17 cellular contexts compared by ENCODE assay signal in genomic region chr4:106628616-106629606, GRCh38.
DNase-seq lines count a peak whose midpoint lies in the region; TF ChIP-seq lines count a peak whose summit lies in the region.
"Had no signal": no experiment of that assay in that cellular context is flagged by ENCODE, and none has a peak within 500 bp of the region (broad histone marks: within the 10 kb centered on the region; RNA-seq: fewer than 3 reads in every experiment).

No MANE protein-coding gene starts in this region.

- no peak overlapping the region for H3K4me3 Mint-ChIP-seq in MCF 10A (ENCODE audit: unreplicated experiment)
- H3K4me3 Mint-ChIP-seq: CD8-positive, alpha-beta memory T cell had no signal

- H3K36me3 ChIP-seq in mammary epithelial cell (ENCODE audit: insufficient read depth, low read length), result no peaks in the 10 kb centered on the region
- H3K36me3 ChIP-seq: BLaER1 treated with 17β-estradiol and CSF1 and Interleukin-3, amounts not matched to agents 10 nM and 100 nM had no signal

- intact Hi-C loops in MCF 10A (cut with micrococcal nuclease) (no loop called here), mammary epithelial cell (cut with micrococcal nuclease) (no loop called here)

- H3K4me1 Mint-ChIP-seq in MCF 10A (ENCODE audit: insufficient read depth, unreplicated experiment), result no peaks in the 10 kb centered on the region
- H3K4me1 Mint-ChIP-seq: CD8-positive, alpha-beta memory T cell had no signal

- DNase-seq in MCF 10A (ENCODE audit: unreplicated experiment) (peak; percentile 12), mammary epithelial cell (no peak), amniotic epithelial cell (ENCODE audit: low read depth) (peak; percentile 40), fibroblast of peridontal ligament (ENCODE audit: extremely low read depth) (peak; percentile 30), nucleus accumbens (lab: John Stamatoyannopoulos, UW) (no peak), epidermal melanocyte (ENCODE audit: insufficient read length, low spot score) (no peak), 8988T (no peak), NCI-H1436 treated with DMSO at 0.1 percent for 48 hours (lab: John Stamatoyannopoulos, UW) (no peak)
- DNase-seq: CD8-positive, alpha-beta memory T cell; DMS79; GDM1; NCI-H1048; NCI-H2081 treated with DMSO at 0.1 percent for 48 hours; NCI-H524 had no signal

- H4K20me1 ChIP-seq in mammary epithelial cell (ENCODE audit: insufficient read depth, low read length), result no peaks in the 10 kb centered on the region
- H4K20me1 ChIP-seq: BLaER1 treated with 17β-estradiol and CSF1 and Interleukin-3, amounts not matched to agents 10 nM and 100 nM had no signal

- no peaks in the 10 kb centered on the region for H3K79me2 ChIP-seq in mammary epithelial cell (ENCODE audit: insufficient read depth, low read length)

- no peak overlapping the region for H3K27ac Mint-ChIP-seq in MCF 10A (ENCODE audit: low read depth, unreplicated experiment)
- H3K27ac Mint-ChIP-seq: CD8-positive, alpha-beta memory T cell had no signal

- dilution Hi-C loops in mammary epithelial cell (cut with HindIII; ENCODE audit: low sequenced_read_pairs), result no loop called here

- TF ChIP-seq CTCF in MCF 10A (IDR thresholded peaks at IDR 0.05; ENCODE audit: unreplicated experiment) (no peak), mammary epithelial cell (conservative IDR thresholded peaks at IDR 0.05 in 1 of 2, IDR thresholded peaks at IDR 0.05 in 1 of 2; ENCODE audit: extremely low read depth in 1 of 2, insufficient read depth in 1 of 2, low read depth in 1 of 2, low read length in 2 of 2) (no peak)

- no peak overlapping the region for H3K4me3 ChIP-seq in mammary epithelial cell (replicated peaks in 1 of 3; ENCODE audit: insufficient read depth in 1 of 3, low read depth in 2 of 3, low read length in 3 of 3)
- H3K4me3 ChIP-seq: BLaER1 treated with 17β-estradiol and CSF1 and Interleukin-3, amounts not matched to agents 10 nM and 100 nM; K562 had no signal

- H3K36me3 Mint-ChIP-seq in MCF 10A (ENCODE audit: insufficient read depth, unreplicated experiment), result no peaks in the 10 kb centered on the region
- H3K36me3 Mint-ChIP-seq: CD8-positive, alpha-beta memory T cell had no signal

- no peak overlapping the region for H3K9ac ChIP-seq in mammary epithelial cell (ENCODE audit: insufficient read depth, low read length)
- H3K9ac ChIP-seq: BLaER1 treated with 17β-estradiol and CSF1 and Interleukin-3, amounts not matched to agents 10 nM and 100 nM had no signal

- no TSS peak for BruUV-seq in MCF 10A (replicated peaks; lab: Mats Ljungman, UMichigan)
- BruUV-seq in mammary epithelial cell (replicated peaks; lab: Mats Ljungman, UMichigan), result no TSS peak

- no peaks in the 10 kb centered on the region for H3K27me3 ChIP-seq in mammary epithelial cell (ENCODE audit: insufficient read depth, low read length)
- H3K27me3 ChIP-seq: BLaER1 treated with 17β-estradiol and CSF1 and Interleukin-3, amounts not matched to agents 10 nM and 100 nM had no signal

- H3K27ac ChIP-seq in mammary epithelial cell (ENCODE audit: insufficient read depth, low read depth, low read length), result no peak overlapping the region
- H3K27ac ChIP-seq: 22Rv1; BLaER1 treated with 17β-estradiol and CSF1 and Interleukin-3, amounts not matched to agents 10 nM and 100 nM had no signal

- no peak overlapping the region for H2AFZ ChIP-seq in mammary epithelial cell (ENCODE audit: low read depth, low read length)

- CTCF ChIA-PET in MCF 10A (lab: Yijun Ruan, JAX) (interaction anchor here (1.1 kb wide), 1 partner anchor 24 kb away, joined by 4 read pairs; no protein-coding TSS in a partner anchor), mammary epithelial cell (lab: Charles Lee; ENCODE audit: low non-redundant PET) (no interaction called here)

- in situ Hi-C loops in mammary epithelial cell (cut with MboI; ENCODE audit: low sequenced_read_pairs in 2 of 2), result no loop called here

- H3K9me3 Mint-ChIP-seq in MCF 10A (ENCODE audit: unreplicated experiment), result no peaks in the 10 kb centered on the region

- POLR2A ChIA-PET in MCF 10A (lab: Yijun Ruan, JAX), result interaction anchor here (0.6 kb wide), 1 partner anchor 25 kb away, joined by 3 read pairs; no protein-coding TSS in a partner anchor

- 57% methylated on average over 4 of the region's 5 CpGs for WGBS in mammary epithelial cell (ENCODE audit: low coverage, missing lambda C conversion rate)

- H3K4me2 ChIP-seq in mammary epithelial cell (ENCODE audit: insufficient read depth, low read depth, low read length), result no peak overlapping the region
- H3K4me2 ChIP-seq: BLaER1 treated with 17β-estradiol and CSF1 and Interleukin-3, amounts not matched to agents 10 nM and 100 nM had no signal

- H3K4me1 ChIP-seq in mammary epithelial cell (ENCODE audit: insufficient read depth, low read length), result no peaks in the 10 kb centered on the region
- H3K4me1 ChIP-seq: BLaER1 treated with 17β-estradiol and CSF1 and Interleukin-3, amounts not matched to agents 10 nM and 100 nM had no signal

- no peaks in the 10 kb centered on the region for H3K27me3 Mint-ChIP-seq in MCF 10A (ENCODE audit: insufficient read depth, unreplicated experiment)
- H3K27me3 Mint-ChIP-seq: CD8-positive, alpha-beta memory T cell had no signal

- no peaks in the 10 kb centered on the region for H3K9me3 ChIP-seq in mammary epithelial cell (replicated peaks; ENCODE audit: insufficient read depth, low read length)
- H3K9me3 ChIP-seq: BLaER1 treated with 17β-estradiol and CSF1 and Interleukin-3, amounts not matched to agents 10 nM and 100 nM had no signal

Comparison
In these comparisons a context has a peak if more than half of its experiments do, and no peak if none do; other contexts are left out.
1. DNase-seq: peak in MCF 10A (single experiment), amniotic epithelial cell (single experiment) and fibroblast of peridontal ligament (single experiment); none in mammary epithelial cell (single experiment), nucleus accumbens (0 of 56), epidermal melanocyte (single experiment), 8988T (single experiment) and NCI-H1436 treated with DMSO at 0.1 percent for 48 hours (single experiment).